ENCODE assay signal across 8 cellular contexts in genomic region chr3:125594581-125595011, GRCh38. TPM values are rescaled to one million over a fixed set of nuclear protein-coding genes. Genes with fewer than 3 reads are reported as not detected.
DNase-seq lines count a peak whose midpoint lies in the region; ATAC-seq and TF ChIP-seq lines count a peak whose summit lies in the region.

No MANE protein-coding gene starts in this region.

- H3K4me3 ChIP-seq in SK-N-MC (peak overlapping the region; percentile 84), epithelial cell of proximal tubule (ENCODE audit: low read depth, low read length) (peak overlapping the region; percentile 80)

- no peaks in the 10 kb centered on the region for H3K36me3 ChIP-seq in SK-N-MC (ENCODE audit: insufficient read depth, low read length)

- H3K4me1 Mint-ChIP-seq in T-helper 1 cell treated with Interleukin-12 subunit alpha and Interleukin-12 subunit beta and Interleukin-4 antibody, amounts not matched to agents 30 μg/mL and 1 μg/mL, for 36 hours (ENCODE audit: low read depth), result peaks cover 28% of the 10 kb centered on the region
- peaks cover 38% of the 10 kb centered on the region for H3K4me1 Mint-ChIP-seq in neural crest cell

- ATAC-seq in HG02981 (IDR thresholded peaks at IDR 0.05; ENCODE audit: unreplicated experiment), result no peak
- ATAC-seq in HG03521 (IDR thresholded peaks at IDR 0.05; ENCODE audit: unreplicated experiment), result no peak
- ATAC-seq in HG03432 (IDR thresholded peaks at IDR 0.05; ENCODE audit: unreplicated experiment), result no peak

- peak overlapping the region; percentile 83 for H3K9ac ChIP-seq in SK-N-MC (ENCODE audit: insufficient read length)

- H3K9me3 Mint-ChIP-seq in T-helper 1 cell treated with Interleukin-12 subunit alpha and Interleukin-12 subunit beta and Interleukin-4 antibody, amounts not matched to agents 30 μg/mL and 1 μg/mL, for 36 hours, result no peaks in the 10 kb centered on the region
- no peaks in the 10 kb centered on the region for H3K9me3 Mint-ChIP-seq in neural crest cell

- peaks cover 12% of the 10 kb centered on the region for H3K36me3 Mint-ChIP-seq in T-helper 1 cell treated with Interleukin-12 subunit alpha and Interleukin-12 subunit beta and Interleukin-4 antibody, amounts not matched to agents 30 μg/mL and 1 μg/mL, for 36 hours (ENCODE audit: low read depth)
- no peaks in the 10 kb centered on the region for H3K36me3 Mint-ChIP-seq in neural crest cell (ENCODE audit: low read depth)

- H3K9me3 ChIP-seq in SK-N-MC (ENCODE audit: low read depth, low read length), result no peaks in the 10 kb centered on the region

- no peak overlapping the region for H3K27ac ChIP-seq in SK-N-MC

- peak overlapping the region; percentile 90 for H3K27ac Mint-ChIP-seq in T-helper 1 cell treated with Interleukin-12 subunit alpha and Interleukin-12 subunit beta and Interleukin-4 antibody, amounts not matched to agents 30 μg/mL and 1 μg/mL, for 36 hours
- peak overlapping the region; percentile 94 for H3K27ac Mint-ChIP-seq in neural crest cell (ENCODE audit: unreplicated experiment)

- no peaks in the 10 kb centered on the region for H3K27me3 Mint-ChIP-seq in T-helper 1 cell treated with Interleukin-12 subunit alpha and Interleukin-12 subunit beta and Interleukin-4 antibody, amounts not matched to agents 30 μg/mL and 1 μg/mL, for 36 hours (ENCODE audit: low read depth)
- no peaks in the 10 kb centered on the region for H3K27me3 Mint-ChIP-seq in neural crest cell (ENCODE audit: low read depth)

- DNase-seq in T-helper 1 cell (no peak), SK-N-MC (ENCODE audit: low read depth, low spot score) (no peak), epithelial cell of proximal tubule (ENCODE audit: low read depth) (no peak), neural crest cell (ENCODE audit: low read depth, low spot score) (peak; percentile 16)

- no peak for TF ChIP-seq CTCF in epithelial cell of proximal tubule (conservative IDR thresholded peaks at IDR 0.05; ENCODE audit: low read depth, low read length)
- no peak for TF ChIP-seq CTCF in neural crest cell (conservative IDR thresholded peaks at IDR 0.05)

- H3K4me3 Mint-ChIP-seq in T-helper 1 cell treated with Interleukin-12 subunit alpha and Interleukin-12 subunit beta and Interleukin-4 antibody, amounts not matched to agents 30 μg/mL and 1 μg/mL, for 36 hours, result peak overlapping the region; percentile 95
- H3K4me3 Mint-ChIP-seq in neural crest cell, result peak overlapping the region; percentile 95

RNA-seq across cellular contexts. Expression of gene OSBPL11, which starts 0.7 kb away (rescaled TPM):
- 4.3 and 11.4 TPM in 2 replicates for total RNA-seq in epithelial cell of proximal tubule
- total RNA-seq in neural crest cell, result 24.2 and 25.2 TPM in 2 replicates
